ENCODE assay signal across 24 cellular contexts in the genomic region with DNA sequence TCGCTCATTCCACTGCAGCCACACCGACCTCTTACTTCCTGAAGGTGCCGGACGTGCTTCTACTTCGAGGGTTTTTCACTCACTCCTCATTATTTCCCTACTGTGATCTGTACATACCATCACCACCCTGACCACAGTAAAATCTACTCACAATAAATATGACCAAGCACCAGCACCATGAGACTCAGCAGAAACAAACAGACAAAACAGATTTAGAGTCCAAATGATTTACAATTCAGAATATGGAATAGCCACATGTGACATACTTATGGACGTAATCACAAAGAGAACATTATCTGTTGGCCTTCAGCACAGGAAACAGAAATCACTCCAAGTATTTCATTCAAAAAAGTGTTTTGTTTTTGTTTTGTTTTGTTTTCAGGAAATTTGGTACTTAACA. TPM values are rescaled to one million over a fixed set of nuclear protein-coding genes. Genes with fewer than 3 reads are reported as not detected.
"Had no signal": no experiment of that assay in that cellular context is flagged by ENCODE, and none has a peak within 500 bp of the region (broad histone marks: within the 10 kb centered on the region; RNA-seq: fewer than 3 reads in every experiment).

No MANE protein-coding gene starts in this region.

- ATAC-seq: activated CD8-positive, alpha-beta T cell treated with anti-CD3 and anti-CD28 coated beads for 36 hours; activated T-cell treated with anti-CD3 and anti-CD28 coated beads, Interleukin-2, amount 50 U/mL, for 72 hours; Right ventricle myocardium inferior had no signal

- DNase-seq: activated CD4-positive, alpha-beta T cell treated with anti-CD3 and anti-CD28 coated beads for 4 hours; activated CD8-positive, alpha-beta memory T cell treated with anti-CD3 and anti-CD28 coated beads, Interleukin-2, amount 50 U/mL, for 4 hours; activated CD8-positive, alpha-beta T cell treated with anti-CD3 and anti-CD28 coated beads for 36 hours; activated naive CD4-positive, alpha-beta T cell; activated T-cell treated with anti-CD3 and anti-CD28 coated beads, Interleukin-2, amount 50 U/mL, for 72 hours; aorta; Karpas-422; NCI-H1105 treated with DMSO at 0.1 percent for 48 hours; NCI-H1436 treated with DMSO at 0.1 percent for 48 hours; NCI-H187 treated with DMSO at 0.1 percent for 48 hours; NCI-H2081 treated with DMSO at 0.1 percent for 48 hours; NCI-H2171; NCI-H226; NCI-H510A; NCI-H526 treated with DMSO at 0.1 percent for 48 hours; NCI-H82; RPMI8226; SK-N-SH; T-helper 1 cell; WERI-Rb-1 had no signal

RNA-seq across cellular contexts. Expression of gene KLB, which starts 16.1 kb away (rescaled TPM):
- total RNA-seq: activated CD8-positive, alpha-beta T cell treated with anti-CD3 and anti-CD28 coated beads for 36 hours; activated T-cell treated with anti-CD3 and anti-CD28 coated beads, Interleukin-2, amount 50 U/mL, for 72 hours; activated T-helper 2 cell treated with anti-CD3 and anti-CD28 coated beads, Interferon-gamma antibody, Interleukin-2, Interleukin-4, amounts not matched to agents 10 μg/mL and 5 μg/mL and 100 μg/mL, durations not matched to agents 14 hours and 24 hours and 36 hours; aorta; OCI-LY7; T-helper 2 cell treated with Interferon-gamma antibody and Interleukin-4, amounts not matched to agents 100 ng/mL and 5 ng/mL, for 36 hours had no signal
- polyA plus RNA-seq: SK-N-SH had no signal
